In the genomic region with DNA sequence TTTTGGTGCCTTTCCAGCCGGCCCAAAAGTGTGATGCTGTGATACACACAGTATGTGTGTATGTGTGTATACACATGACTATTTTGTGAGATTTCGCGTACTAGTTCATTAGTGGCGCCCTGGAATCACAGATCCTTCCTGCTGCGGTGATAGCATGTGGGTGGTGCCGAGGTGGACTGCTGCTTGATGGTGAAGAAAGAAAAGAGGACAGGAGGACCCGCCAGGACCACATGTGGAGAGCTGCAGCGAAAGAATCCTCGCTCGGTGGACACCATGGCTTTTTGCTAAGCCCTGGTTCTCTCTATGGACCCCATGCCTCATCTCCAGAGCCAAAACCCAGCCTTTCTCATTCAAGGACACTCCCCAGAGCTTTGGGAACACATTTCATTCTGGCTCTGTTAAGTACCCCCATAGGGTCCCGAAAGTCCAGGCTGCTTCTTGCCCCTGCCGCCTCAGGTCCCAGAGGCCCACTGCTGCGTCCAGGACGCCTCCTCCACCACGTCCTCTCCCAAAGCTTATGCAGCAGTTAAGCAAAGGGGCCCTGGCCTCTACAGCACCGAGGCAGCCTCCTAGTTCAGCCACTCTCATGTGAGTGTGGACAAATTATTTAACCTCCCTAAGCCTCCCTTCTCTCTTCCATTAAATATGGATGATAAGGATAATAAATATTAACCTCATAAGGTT, we compare ENCODE assay signal across 1 cellular context.
TF ChIP-seq lines count a peak whose summit lies in the region.

No MANE protein-coding gene starts in this region.

TF ChIP-seq in GM23338, 12 proteins besides CTCF, POLR2A, EP300 and RAD21 (continued from another document):
- TF ChIP-seq, protein P1, sequence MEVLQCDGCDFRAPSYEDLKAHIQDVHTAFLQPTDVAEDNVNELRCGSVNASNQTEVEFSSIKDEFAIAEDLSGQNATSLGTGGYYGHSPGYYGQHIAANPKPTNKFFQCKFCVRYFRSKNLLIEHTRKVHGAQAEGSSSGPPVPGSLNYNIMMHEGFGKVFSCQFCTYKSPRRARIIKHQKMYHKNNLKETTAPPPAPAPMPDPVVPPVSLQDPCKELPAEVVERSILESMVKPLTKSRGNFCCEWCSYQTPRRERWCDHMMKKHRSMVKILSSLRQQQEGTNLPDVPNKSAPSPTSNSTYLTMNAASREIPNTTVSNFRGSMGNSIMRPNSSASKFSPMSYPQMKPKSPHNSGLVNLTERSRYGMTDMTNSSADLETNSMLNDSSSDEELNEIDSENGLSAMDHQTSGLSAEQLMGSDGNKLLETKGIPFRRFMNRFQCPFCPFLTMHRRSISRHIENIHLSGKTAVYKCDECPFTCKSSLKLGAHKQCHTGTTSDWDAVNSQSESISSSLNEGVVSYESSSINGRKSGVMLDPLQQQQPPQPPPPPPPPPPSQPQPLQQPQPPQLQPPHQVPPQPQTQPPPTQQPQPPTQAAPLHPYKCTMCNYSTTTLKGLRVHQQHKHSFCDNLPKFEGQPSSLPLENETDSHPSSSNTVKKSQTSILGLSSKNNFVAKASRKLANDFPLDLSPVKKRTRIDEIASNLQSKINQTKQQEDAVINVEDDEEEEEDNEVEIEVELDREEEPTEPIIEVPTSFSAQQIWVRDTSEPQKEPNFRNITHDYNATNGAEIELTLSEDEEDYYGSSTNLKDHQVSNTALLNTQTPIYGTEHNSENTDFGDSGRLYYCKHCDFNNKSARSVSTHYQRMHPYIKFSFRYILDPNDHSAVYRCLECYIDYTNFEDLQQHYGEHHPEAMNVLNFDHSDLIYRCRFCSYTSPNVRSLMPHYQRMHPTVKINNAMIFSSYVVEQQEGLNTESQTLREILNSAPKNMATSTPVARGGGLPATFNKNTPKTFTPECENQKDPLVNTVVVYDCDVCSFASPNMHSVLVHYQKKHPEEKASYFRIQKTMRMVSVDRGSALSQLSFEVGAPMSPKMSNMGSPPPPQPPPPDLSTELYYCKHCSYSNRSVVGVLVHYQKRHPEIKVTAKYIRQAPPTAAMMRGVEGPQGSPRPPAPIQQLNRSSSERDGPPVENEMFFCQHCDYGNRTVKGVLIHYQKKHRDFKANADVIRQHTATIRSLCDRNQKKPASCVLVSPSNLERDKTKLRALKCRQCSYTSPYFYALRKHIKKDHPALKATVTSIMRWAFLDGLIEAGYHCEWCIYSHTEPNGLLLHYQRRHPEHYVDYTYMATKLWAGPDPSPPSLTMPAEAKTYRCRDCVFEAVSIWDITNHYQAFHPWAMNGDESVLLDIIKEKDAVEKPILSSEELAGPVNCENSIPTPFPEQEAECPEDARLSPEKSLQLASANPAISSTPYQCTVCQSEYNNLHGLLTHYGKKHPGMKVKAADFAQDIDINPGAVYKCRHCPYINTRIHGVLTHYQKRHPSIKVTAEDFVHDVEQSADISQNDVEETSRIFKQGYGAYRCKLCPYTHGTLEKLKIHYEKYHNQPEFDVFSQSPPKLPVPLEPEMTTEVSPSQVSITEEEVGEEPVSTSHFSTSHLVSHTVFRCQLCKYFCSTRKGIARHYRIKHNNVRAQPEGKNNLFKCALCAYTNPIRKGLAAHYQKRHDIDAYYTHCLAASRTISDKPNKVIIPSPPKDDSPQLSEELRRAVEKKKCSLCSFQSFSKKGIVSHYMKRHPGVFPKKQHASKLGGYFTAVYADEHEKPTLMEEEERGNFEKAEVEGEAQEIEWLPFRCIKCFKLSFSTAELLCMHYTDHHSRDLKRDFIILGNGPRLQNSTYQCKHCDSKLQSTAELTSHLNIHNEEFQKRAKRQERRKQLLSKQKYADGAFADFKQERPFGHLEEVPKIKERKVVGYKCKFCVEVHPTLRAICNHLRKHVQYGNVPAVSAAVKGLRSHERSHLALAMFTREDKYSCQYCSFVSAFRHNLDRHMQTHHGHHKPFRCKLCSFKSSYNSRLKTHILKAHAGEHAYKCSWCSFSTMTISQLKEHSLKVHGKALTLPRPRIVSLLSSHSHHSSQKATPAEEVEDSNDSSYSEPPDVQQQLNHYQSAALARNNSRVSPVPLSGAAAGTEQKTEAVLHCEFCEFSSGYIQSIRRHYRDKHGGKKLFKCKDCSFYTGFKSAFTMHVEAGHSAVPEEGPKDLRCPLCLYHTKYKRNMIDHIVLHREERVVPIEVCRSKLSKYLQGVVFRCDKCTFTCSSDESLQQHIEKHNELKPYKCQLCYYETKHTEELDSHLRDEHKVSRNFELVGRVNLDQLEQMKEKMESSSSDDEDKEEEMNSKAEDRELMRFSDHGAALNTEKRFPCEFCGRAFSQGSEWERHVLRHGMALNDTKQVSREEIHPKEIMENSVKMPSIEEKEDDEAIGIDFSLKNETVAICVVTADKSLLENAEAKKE (CRISPR knock-in tag; IDR thresholded peaks at IDR 0.05), result no peak
- no peak for TF ChIP-seq POLR2AphosphoS5 (IDR thresholded peaks at IDR 0.05; ENCODE audit: low read depth)
